In genomic region chr3:58051658-58052261, GRCh38 we compare ENCODE assay signal across 8 cellular contexts. TPM values are rescaled to one million over a fixed set of nuclear protein-coding genes. Genes with fewer than 3 reads are reported as not detected.
DNase-seq lines count a peak whose midpoint lies in the region; ATAC-seq, FAIRE-seq and TF ChIP-seq lines count a peak whose summit lies in the region.
"Not testable (repeated sequence)": the region's sequence is repeated elsewhere in the genome, so short reads cannot be mapped to it uniquely, and the experiment has no call there.

No MANE protein-coding gene starts in this region.

- H3K4me1 ChIP-seq in A549 = peaks cover 100% of the 10 kb centered on the region
- H3K4me1 ChIP-seq in HUES48 (ENCODE audit: control insufficient read depth, insufficient read depth, low read length) = peaks cover 47% of the 10 kb centered on the region
- H3K4me1 ChIP-seq in right atrium auricular region = peaks cover 0 to 54% of the 10 kb centered on the region in 2 donors
- H3K4me1 ChIP-seq in rectal smooth muscle tissue (ENCODE audit: control insufficient read depth, insufficient read depth, low read length) = peaks cover 35% of the 10 kb centered on the region
- H3K4me1 ChIP-seq in thoracic aorta (ENCODE audit: control insufficient read depth in 1 of 2, low read depth in 2 of 2) = peaks cover 39 to 82% of the 10 kb centered on the region in 2 donors

- not testable (repeated sequence) for H3K9me3 ChIP-seq in A549; HUES48 (ENCODE audit: control insufficient read depth, insufficient read depth, low read length); right atrium auricular region; thoracic aorta

- TF ChIP-seq POLR2A in A549 (IDR thresholded peaks at IDR 0.05; ENCODE audit: low read length) = not testable (repeated sequence)

- not testable (repeated sequence) for TF ChIP-seq EP300 in A549 (IDR thresholded peaks at IDR 0.05)

- H3K27me3 Mint-ChIP-seq in mesothelial cell of epicardium (ENCODE audit: low read depth) = not testable (repeated sequence)

- H3K4me2 ChIP-seq in A549 = peak overlapping the region; percentile 89

- ATAC-seq in A549 = peak in 1 of 2 experiments; percentile 29; a peak in 3 of 6 replicates
- ATAC-seq in thoracic aorta (ENCODE audit: insufficient number of reproducible peaks, low FRiP score, low read depth) = not testable (repeated sequence)

- H3K36me3 Mint-ChIP-seq in mesothelial cell of epicardium = not testable (repeated sequence)

- H3K9ac ChIP-seq in HUES48 (ENCODE audit: low read depth, low read length); rectal smooth muscle tissue (ENCODE audit: low read length): not testable (repeated sequence)

- CTCF ChIA-PET in A549 (lab: Yijun Ruan, JAX) = interaction anchor here (0.6 kb wide), 1 partner anchor 185 kb away, joined by 3 read pairs; no protein-coding TSS in a partner anchor

- peak overlapping the region; percentile 26; the same call in 2 of the 3 replicates for H3K4me3 ChIP-seq in A549
- not testable (repeated sequence) for H3K4me3 ChIP-seq in HUES48 (ENCODE audit: low read depth, low read length); coronary artery; right atrium auricular region; rectal smooth muscle tissue (ENCODE audit: low read length); thoracic aorta

- H3K27ac ChIP-seq in A549 (peak overlapping the region; percentile 72 to 81), HUES48 (ENCODE audit: low read depth, low read length) (peak overlapping the region; percentile 70), VCaP (peak overlapping the region; percentile 7; the same call in 1 of the 2 replicates), coronary artery (peak overlapping the region; percentile 60 to 89), right atrium auricular region (peak overlapping the region; percentile 62 to 64), rectal smooth muscle tissue (ENCODE audit: low read depth, low read length) (peak overlapping the region; percentile 92), thoracic aorta (peak overlapping the region; percentile 31 to 81)

- peaks cover 55% of the 10 kb centered on the region for H3K4me1 Mint-ChIP-seq in mesothelial cell of epicardium

- not testable (repeated sequence) for TF ChIP-seq RAD21 in A549 (conservative IDR thresholded peaks at IDR 0.05 in 1 of 2, IDR thresholded peaks at IDR 0.05 in 1 of 2)

- not testable (repeated sequence) for H3K9me3 Mint-ChIP-seq in mesothelial cell of epicardium

- H3K36me3 ChIP-seq in HUES48 (ENCODE audit: control insufficient read depth, insufficient read depth, low read length); right atrium auricular region; rectal smooth muscle tissue (ENCODE audit: control insufficient read depth, insufficient read depth, low read length); thoracic aorta: not testable (repeated sequence)

- H3K27me3 ChIP-seq in HUES48 (ENCODE audit: control insufficient read depth, insufficient read depth, low read length); right atrium auricular region; rectal smooth muscle tissue (ENCODE audit: control insufficient read depth, insufficient read depth, low read length); thoracic aorta (replicated peaks; ENCODE audit: insufficient read depth): not testable (repeated sequence)

- peak overlapping the region; percentile 81 for H3K27ac Mint-ChIP-seq in mesothelial cell of epicardium

- TF ChIP-seq CTCF in A549 (IDR thresholded peaks at IDR 0.05); VCaP (conservative IDR thresholded peaks at IDR 0.05); coronary artery (IDR thresholded peaks at IDR 0.05); right atrium auricular region (IDR thresholded peaks at IDR 0.05); mesothelial cell of epicardium (IDR thresholded peaks at IDR 0.05; ENCODE audit: unreplicated experiment); thoracic aorta (IDR thresholded peaks at IDR 0.05): not testable (repeated sequence)

- FAIRE-seq in A549 (lab: Jason Lieb, UNC) = not testable (repeated sequence)

- POLR2A ChIA-PET in A549 (lab: Yijun Ruan, JAX) = not testable (repeated sequence)

- 4% methylated on average over 15 of the region's 15 CpGs for WGBS in A549 (ENCODE audit: missing lambda C conversion rate)

- not testable (repeated sequence) for H3K4me3 Mint-ChIP-seq in mesothelial cell of epicardium

- not testable (repeated sequence) for DNase-seq in A549 (ENCODE audit: low read depth in 1 of 2, low spot score in 1 of 2); coronary artery (ENCODE audit: low spot score); right atrium auricular region (ENCODE audit: low spot score); mesothelial cell of epicardium (ENCODE audit: low spot score in 2 of 2, unreplicated experiment in 2 of 2); thoracic aorta (ENCODE audit: low spot score)

RNA-seq across cellular contexts. Expression of gene FLNB, which starts 43.5 kb away (rescaled TPM):
- polyA plus RNA-seq in A549 (2011; rRNA removed) (387 and 439 TPM in 2 replicates), A549 (2017; fragmentation: RNase III; extraction: RNeasy Plus Mini Kit Qiagen cat#74134 plus additional on column Dnase treatment) (235 to 282 TPM (median 257 TPM) in 3 replicates)
- polyA plus RNA-seq in A549 (2012; cell fraction: cytosol; rRNA removed) = 153 and 161 TPM in 2 replicates
- 1,973 and 2,223 TPM in 2 replicates for polyA plus RNA-seq in A549 (2012; cell fraction: nucleus; rRNA removed)
- polyA minus RNA-seq in A549 (2011; rRNA and poly(A)+ RNA removed) = 1,159 and 1,213 TPM in 2 replicates
- total RNA-seq in right atrium auricular region (10 to 100 TPM; 37.6 to 59.6 TPM), mesothelial cell of epicardium (173 to 190 TPM (median 177 TPM) in 3 replicates), thoracic aorta (100 to 1,000 TPM in 1 of 2 donors, 10 to 100 TPM in 1; 96.9 to 139 TPM)

Comparison
In these comparisons a context has a peak if more than half of its experiments do, and no peak if none do; other contexts are left out.
1. H3K27ac ChIP-seq: peak in every context shown above with its lines; median percentile 92 in rectal smooth muscle tissue; 76 in A549; 74 in coronary artery; 70 in HUES48; 63 in right atrium auricular region; 56 in thoracic aorta; 7 in VCaP.